In the genomic region with DNA sequence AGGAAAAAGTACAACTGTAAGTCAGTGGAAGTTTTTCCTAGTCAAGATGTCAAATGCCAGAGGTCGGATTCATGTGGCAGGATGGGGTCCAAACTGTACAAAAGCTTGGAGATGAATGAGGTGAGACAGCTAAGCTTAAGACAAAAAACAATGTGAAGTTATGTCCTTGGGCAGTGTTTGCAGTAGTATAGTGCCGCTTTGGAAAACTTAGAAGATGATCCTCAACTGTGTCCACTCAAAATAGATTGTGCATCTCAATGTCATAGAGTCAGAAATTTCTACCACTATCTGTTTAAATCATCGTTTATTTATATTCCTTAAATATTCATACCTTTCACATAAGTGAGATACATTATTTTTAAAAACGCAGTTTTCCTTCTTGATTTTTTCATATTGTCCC, we compare ENCODE assay signal across 15 cellular contexts.
"Had no signal": no experiment of that assay in that cellular context is flagged by ENCODE, and none has a peak within 500 bp of the region (broad histone marks: within the 10 kb centered on the region; RNA-seq: fewer than 3 reads in every experiment).

No MANE protein-coding gene starts in this region.

- H3K27me3 ChIP-seq: ascending aorta, heart right ventricle, left lung, neural progenitor cell, suprapubic skin had no signal

- H3K36me3 ChIP-seq: neural progenitor cell, prostate gland had no signal

- ATAC-seq: activated CD4-positive, CD25-positive, alpha-beta regulatory T cell treated with anti-CD3 and anti-CD28 coated beads, Interleukin-2, amount 50 U/mL, for 24 hours; heart right ventricle; left lung; right cardiac atrium; stimulated activated naive CD8-positive, alpha-beta T cell treated with anti-CD3 and anti-CD28 coated beads, Interleukin-15, Interleukin-2, amounts not matched to agents 100 U/mL and 50 U/mL, for 24 hours had no signal

- H3K9me3 ChIP-seq: ascending aorta, heart right ventricle, left lung, prostate gland, suprapubic skin had no signal

- H3K27ac Mint-ChIP-seq: neural progenitor cell had no signal

- H3K4me3 Mint-ChIP-seq: neural progenitor cell had no signal

- H3K4me1 ChIP-seq: neural progenitor cell, prostate gland had no signal

- DNase-seq: activated gamma-delta T cell; effector CD4-positive, alpha-beta T cell; heart right ventricle; left lung; midbrain; right cardiac atrium; stimulated activated naive CD8-positive, alpha-beta T cell treated with anti-CD3 and anti-CD28 coated beads, Interleukin-15, Interleukin-2, amounts not matched to agents 100 U/mL and 50 U/mL, for 24 hours; trophoblast cell had no signal

- H3K9me3 Mint-ChIP-seq: neural progenitor cell had no signal

- H3K4me3 ChIP-seq: ascending aorta, coronary artery, heart right ventricle, left lung, neural progenitor cell, prostate gland, skin epidermis, suprapubic skin had no signal

- H3K36me3 Mint-ChIP-seq: neural progenitor cell had no signal

- H3K27ac ChIP-seq: ascending aorta, coronary artery, left lung, neural progenitor cell, prostate gland, suprapubic skin had no signal
